In the genomic region with DNA sequence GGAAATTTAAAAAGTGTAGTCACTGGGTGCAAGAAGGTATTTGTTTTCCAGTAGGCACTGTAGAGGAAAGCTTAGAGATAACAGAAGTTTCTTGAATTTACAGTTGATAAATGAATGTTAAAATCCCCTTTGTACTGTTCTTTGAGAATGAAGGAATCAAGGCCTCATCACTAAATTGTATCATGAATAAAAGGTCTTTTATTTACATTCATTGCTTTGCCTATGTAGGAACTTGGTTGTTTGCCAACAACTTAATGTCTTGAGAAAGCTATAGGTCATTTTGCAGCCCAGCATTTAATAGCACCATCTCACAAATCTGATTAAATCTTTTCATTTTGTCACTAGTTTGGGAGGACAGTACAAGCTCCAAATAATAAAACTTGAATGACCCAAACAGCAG, we compare ENCODE assay signal across 17 cellular contexts.
"Had no signal": no experiment of that assay in that cellular context is flagged by ENCODE, and none has a peak within 500 bp of the region (broad histone marks: within the 10 kb centered on the region; RNA-seq: fewer than 3 reads in every experiment).

No MANE protein-coding gene starts in this region.

- H3K36me3 Mint-ChIP-seq: type B pancreatic cell had no signal

- H3K9me3 Mint-ChIP-seq: endodermal cell; immature natural killer cell; natural killer cell treated with Interleukin-12 subunit alpha and Interleukin-12 subunit beta and Interleukin-15 and Interleukin-18, amount 100 ng/mL, for 72 hours; stimulated activated effector memory CD8-positive, alpha-beta T cell treated with anti-CD3 and anti-CD28 coated beads, Interleukin-12 subunit alpha, Interleukin-12 subunit beta, amount 100 ng/mL, for 72 hours; type B pancreatic cell had no signal

- DNase-seq: effector CD4-positive, alpha-beta T cell; endodermal cell; immature natural killer cell; left cardiac atrium; left ventricle myocardium superior; mesenchymal stem cell; midbrain; occipital lobe; retina; right lobe of liver; stimulated activated CD4-positive, alpha-beta T cell treated with anti-CD3 and anti-CD28 coated beads, Interleukin-4, amount 100 ng/mL, for 1 hour; stimulated activated CD8-positive, alpha-beta memory T cell treated with anti-CD3 and anti-CD28 coated beads, Interleukin-4, amount 100 ng/mL, for 48 hours; stimulated activated naive CD8-positive, alpha-beta T cell treated with anti-CD3 and anti-CD28 coated beads, Interleukin-15, Interleukin-2, amounts not matched to agents 100 U/mL and 50 U/mL, for 24 hours; thyroid gland had no signal

- H3K27ac Mint-ChIP-seq: endodermal cell; natural killer cell treated with Interleukin-12 subunit alpha and Interleukin-12 subunit beta and Interleukin-15 and Interleukin-18, amount 100 ng/mL, for 72 hours; stimulated activated effector memory CD8-positive, alpha-beta T cell treated with anti-CD3 and anti-CD28 coated beads, Interleukin-12 subunit alpha, Interleukin-12 subunit beta, amount 100 ng/mL, for 72 hours; type B pancreatic cell had no signal

- H3K27me3 Mint-ChIP-seq: natural killer cell treated with Interleukin-12 subunit alpha and Interleukin-12 subunit beta and Interleukin-15 and Interleukin-18, amount 100 ng/mL, for 72 hours had no signal

- H3K4me3 Mint-ChIP-seq: endodermal cell; immature natural killer cell; natural killer cell treated with Interleukin-12 subunit alpha and Interleukin-12 subunit beta and Interleukin-15 and Interleukin-18, amount 100 ng/mL, for 72 hours; stimulated activated effector memory CD8-positive, alpha-beta T cell treated with anti-CD3 and anti-CD28 coated beads, Interleukin-12 subunit alpha, Interleukin-12 subunit beta, amount 100 ng/mL, for 72 hours; type B pancreatic cell had no signal
